Comparison of ENCODE assay signal across 16 cellular contexts in genomic region chr5:82068723-82069122, GRCh38.
DNase-seq lines count a peak whose midpoint lies in the region; ATAC-seq, FAIRE-seq and TF ChIP-seq lines count a peak whose summit lies in the region.
"Had no signal": no experiment of that assay in that cellular context is flagged by ENCODE, and none has a peak within 500 bp of the region (broad histone marks: within the 10 kb centered on the region; RNA-seq: fewer than 3 reads in every experiment).

No MANE protein-coding gene starts in this region.

- H3K36me3 Mint-ChIP-seq in CD4-positive, CD25-positive, alpha-beta regulatory T cell: no peaks in the 10 kb centered on the region
- H3K36me3 Mint-ChIP-seq in activated naive CD8-positive, alpha-beta T cell: no peaks in the 10 kb centered on the region

- no peak overlapping the region for H3K27ac ChIP-seq in CD4-positive, CD25-positive, alpha-beta regulatory T cell (ENCODE audit: insufficient read depth, low read length, poor library complexity, severe bottlenecking)
- H3K27ac ChIP-seq in kidney (ENCODE audit: low read depth in 2 of 2, low read length in 2 of 2): no peak overlapping the region
- H3K27ac ChIP-seq in body of pancreas: no peak overlapping the region
- H3K27ac ChIP-seq: brain microvascular endothelial cell, HL-60, skin epidermis had no signal

- no peaks in the 10 kb centered on the region for H3K36me3 ChIP-seq in CD4-positive, CD25-positive, alpha-beta regulatory T cell (ENCODE audit: control insufficient read depth, insufficient read depth, low read length)
- no peaks in the 10 kb centered on the region for H3K36me3 ChIP-seq in kidney (ENCODE audit: control insufficient read depth in 1 of 2, insufficient read depth in 2 of 2, low read length in 2 of 2)
- H3K36me3 ChIP-seq in body of pancreas (replicated peaks in 1 of 2; ENCODE audit: insufficient read depth in 1 of 2, low read depth in 2 of 2): no peaks in the 10 kb centered on the region
- H3K36me3 ChIP-seq: brain microvascular endothelial cell had no signal

- no peaks in the 10 kb centered on the region for H3K4me1 ChIP-seq in CD4-positive, CD25-positive, alpha-beta regulatory T cell (ENCODE audit: control insufficient read depth, insufficient read depth, low read length, poor library complexity, severe bottlenecking)
- H3K4me1 ChIP-seq in kidney (ENCODE audit: control insufficient read depth in 1 of 2, insufficient read depth in 1 of 2, low read depth in 1 of 2, low read length in 2 of 2): no peaks in the 10 kb centered on the region
- H3K4me1 ChIP-seq in body of pancreas: no peaks in the 10 kb centered on the region

- H3K27ac Mint-ChIP-seq in CD4-positive, CD25-positive, alpha-beta regulatory T cell: peak overlapping the region in 1 of 3 donors; percentile 52
- no peak overlapping the region for H3K27ac Mint-ChIP-seq in activated naive CD8-positive, alpha-beta T cell
- H3K27ac Mint-ChIP-seq: endodermal cell had no signal

- TF ChIP-seq CTCF in GM20000 (IDR thresholded peaks at IDR 0.05; ENCODE audit: extremely low read depth, missing control alignments): no peak
- no peak for TF ChIP-seq CTCF in kidney (IDR thresholded peaks at IDR 0.05; ENCODE audit: borderline replicate concordance, extremely low read depth, insufficient read depth)
- no peak for TF ChIP-seq CTCF in body of pancreas (IDR thresholded peaks at IDR 0.05)

- H3K4me3 Mint-ChIP-seq in CD4-positive, CD25-positive, alpha-beta regulatory T cell: peak overlapping the region; percentile 7 to 63 (median 48)
- H3K4me3 Mint-ChIP-seq in activated naive CD8-positive, alpha-beta T cell: peak overlapping the region; percentile 72
- H3K4me3 Mint-ChIP-seq: endodermal cell had no signal

- H3K4me1 Mint-ChIP-seq in CD4-positive, CD25-positive, alpha-beta regulatory T cell: peaks cover 0 to 7% (median 3%) of the 10 kb centered on the region in 4 donors
- H3K4me1 Mint-ChIP-seq in activated naive CD8-positive, alpha-beta T cell (ENCODE audit: low read depth): peaks cover 13% of the 10 kb centered on the region
- H3K4me1 Mint-ChIP-seq: endodermal cell had no signal

- no peak for TF ChIP-seq POLR2A in body of pancreas (IDR thresholded peaks at IDR 0.05)

- intact Hi-C loops in kidney (cut with DNase I) (no loop called here), body of pancreas (cut with DNase I) (no loop called here)

- H3K9ac ChIP-seq in kidney (ENCODE audit: low read length in 2 of 2): no peak overlapping the region

- peak in 2 of 3 donors; percentile 16 to 53 for DNase-seq in CD4-positive, CD25-positive, alpha-beta regulatory T cell
- DNase-seq in GM20000 (ENCODE audit: low spot score) (peak; percentile 9), kidney (no peak), kidney glomerular epithelial cell (lab: John Stamatoyannopoulos, UW) (no peak), body of pancreas (no peak)
- DNase-seq: brain microvascular endothelial cell, endodermal cell, NCI-H2029, NCI-H774, Right ventricle myocardium superior had no signal

- WGBS in body of pancreas, 2 donors: 63 to 80% methylated on average over 2 of the region's 2 CpGs

- no peaks in the 10 kb centered on the region for H3K9me3 ChIP-seq in CD4-positive, CD25-positive, alpha-beta regulatory T cell (ENCODE audit: control insufficient read depth in 2 of 2, low read length in 2 of 2)
- H3K9me3 ChIP-seq in kidney (ENCODE audit: control insufficient read depth in 1 of 2, low read length in 2 of 2) (no peaks in the 10 kb centered on the region), body of pancreas (no peaks in the 10 kb centered on the region)

- no peaks in the 10 kb centered on the region for H3K27me3 Mint-ChIP-seq in CD4-positive, CD25-positive, alpha-beta regulatory T cell
- no peaks in the 10 kb centered on the region for H3K27me3 Mint-ChIP-seq in activated naive CD8-positive, alpha-beta T cell

- FAIRE-seq in kidney (lab: Jason Lieb, UNC): peak; percentile 87

- no peaks in the 10 kb centered on the region for H3K27me3 ChIP-seq in CD4-positive, CD25-positive, alpha-beta regulatory T cell (ENCODE audit: control insufficient read depth, insufficient read depth, low read length)
- no peaks in the 10 kb centered on the region for H3K27me3 ChIP-seq in body of pancreas
- H3K27me3 ChIP-seq: brain microvascular endothelial cell had no signal

- no peaks in the 10 kb centered on the region for H3K9me3 Mint-ChIP-seq in CD4-positive, CD25-positive, alpha-beta regulatory T cell
- no peaks in the 10 kb centered on the region for H3K9me3 Mint-ChIP-seq in activated naive CD8-positive, alpha-beta T cell (ENCODE audit: low read depth)
- H3K9me3 Mint-ChIP-seq: endodermal cell had no signal

- ATAC-seq in CD4-positive, CD25-positive, alpha-beta regulatory T cell (ENCODE audit: low read depth in 2 of 2): no peak
- ATAC-seq in HG02623 (IDR thresholded peaks at IDR 0.05; ENCODE audit: unreplicated experiment) (no peak), body of pancreas (no peak)
- ATAC-seq: HCT116 had no signal

- H3K4me3 ChIP-seq in CD4-positive, CD25-positive, alpha-beta regulatory T cell (ENCODE audit: low read depth, low read length): peak overlapping the region; percentile 67
- peak overlapping the region in 1 of 2 donors; percentile 10 for H3K4me3 ChIP-seq in kidney (ENCODE audit: low read length in 2 of 2)
- H3K4me3 ChIP-seq in body of pancreas: no peak overlapping the region
- H3K4me3 ChIP-seq: lung, skin epidermis had no signal

Comparison
In these comparisons a context has a peak if more than half of its experiments do, and no peak if none do; other contexts are left out.
1. DNase-seq: peak in CD4-positive, CD25-positive, alpha-beta regulatory T cell (2 of 3) and GM20000 (single experiment); none in kidney (single experiment), kidney glomerular epithelial cell (single experiment) and body of pancreas (0 of 4).